2 cellular contexts compared by ENCODE assay signal in genomic region chr1:54754045-54754444, GRCh38.
TF ChIP-seq lines count a peak whose summit lies in the region.

No MANE protein-coding gene starts in this region.

TF ChIP-seq in GM12891, 5 proteins besides CTCF, POLR2A, EP300 and RAD21:
- TF ChIP-seq POU2F2 (IDR thresholded peaks at IDR 0.05; ENCODE audit: low read depth, low read length) (no peak), PAX5 (IDR thresholded peaks at IDR 0.05; ENCODE audit: insufficient read depth, low read length, severe bottlenecking) (no peak), SPI1 (IDR thresholded peaks at IDR 0.05; ENCODE audit: low read depth, low read length) (no peak), POLR2AphosphoS5 (IDR thresholded peaks at IDR 0.05; ENCODE audit: low read depth, low read length) (no peak), TAF1 (IDR thresholded peaks at IDR 0.05; ENCODE audit: low read depth, low read length) (no peak)

TF ChIP-seq in HepG2, 621 proteins besides CTCF, POLR2A, EP300 and RAD21:
- TF ChIP-seq HNRNPLL (IDR thresholded peaks at IDR 0.05; ENCODE audit: low read depth, low read length, poor library complexity, severe bottlenecking) (peak; percentile 54), MNT (IDR thresholded peaks at IDR 0.05) (no peak)
